Comparison of ENCODE assay signal across 24 cellular contexts in genomic region chr12:84186433-84186832, GRCh38.
"Had no signal": no experiment of that assay in that cellular context is flagged by ENCODE, and none has a peak within 500 bp of the region (broad histone marks: within the 10 kb centered on the region; RNA-seq: fewer than 3 reads in every experiment).

No MANE protein-coding gene starts in this region.

- H2AFZ ChIP-seq: hepatocyte had no signal

- H3K79me2 ChIP-seq: hepatocyte had no signal

- H3K9me3 ChIP-seq: ovary, prostate gland, uterus had no signal

- H3K4me2 ChIP-seq: hepatocyte had no signal

- ATAC-seq: natural killer cell; right cardiac atrium; sciatic nerve; stimulated activated effector memory CD8-positive, alpha-beta T cell treated with anti-CD3 and anti-CD28 coated beads, Interleukin-12 subunit alpha, Interleukin-12 subunit beta, amount 100 ng/mL, for 72 hours; stimulated activated naive CD8-positive, alpha-beta T cell treated with anti-CD3 and anti-CD28 coated beads, Interleukin-15, amount 100 ng/mL, for 72 hours had no signal

- H3K4me3 ChIP-seq: hepatocyte, left ventricle myocardium inferior, lung, ovary, prostate gland, skin epidermis, spleen, tibial nerve, uterus had no signal

- DNase-seq: islet precursor cell; left ventricle myocardium inferior; mesendoderm; naive B cell; natural killer cell; ovary; posterior cingulate gyrus; retina; right cardiac atrium; spleen; stimulated activated CD4-positive, alpha-beta T cell treated with anti-CD3 and anti-CD28 coated beads, Interleukin-4, amount 100 ng/mL, for 24 hours; stimulated activated naive CD4-positive, alpha-beta T cell; stimulated activated naive CD8-positive, alpha-beta T cell treated with anti-CD3 and anti-CD28 coated beads, Interleukin-15, amount 100 ng/mL, for 72 hours; substantia nigra; uterus had no signal

- H3K27ac Mint-ChIP-seq: mesothelial cell of epicardium; naive B cell; natural killer cell; stimulated activated effector memory CD8-positive, alpha-beta T cell treated with anti-CD3 and anti-CD28 coated beads, Interleukin-12 subunit alpha, Interleukin-12 subunit beta, amount 100 ng/mL, for 72 hours; stimulated activated naive CD8-positive, alpha-beta T cell treated with anti-CD3 and anti-CD28 coated beads, Interleukin-15, amount 100 ng/mL, for 72 hours; type B pancreatic cell had no signal

- H3K36me3 Mint-ChIP-seq: naive B cell; natural killer cell; stimulated activated effector memory CD8-positive, alpha-beta T cell treated with anti-CD3 and anti-CD28 coated beads, Interleukin-12 subunit alpha, Interleukin-12 subunit beta, amount 100 ng/mL, for 72 hours; type B pancreatic cell had no signal

- H3K4me3 Mint-ChIP-seq: mesothelial cell of epicardium; naive B cell; natural killer cell; stimulated activated effector memory CD8-positive, alpha-beta T cell treated with anti-CD3 and anti-CD28 coated beads, Interleukin-12 subunit alpha, Interleukin-12 subunit beta, amount 100 ng/mL, for 72 hours; stimulated activated naive CD8-positive, alpha-beta T cell treated with anti-CD3 and anti-CD28 coated beads, Interleukin-15, amount 100 ng/mL, for 72 hours; type B pancreatic cell had no signal

- H3K27me3 ChIP-seq: hepatocyte, ovary, spleen, tibial nerve, uterus had no signal

- H3K27me3 Mint-ChIP-seq: naive B cell; stimulated activated naive CD8-positive, alpha-beta T cell treated with anti-CD3 and anti-CD28 coated beads, Interleukin-15, amount 100 ng/mL, for 72 hours; type B pancreatic cell had no signal

- H3K4me1 ChIP-seq: left ventricle myocardium inferior, prostate gland, spleen, tibial nerve, uterus had no signal

- H3K4me1 Mint-ChIP-seq: naive B cell; natural killer cell; stimulated activated effector memory CD8-positive, alpha-beta T cell treated with anti-CD3 and anti-CD28 coated beads, Interleukin-12 subunit alpha, Interleukin-12 subunit beta, amount 100 ng/mL, for 72 hours; stimulated activated naive CD8-positive, alpha-beta T cell treated with anti-CD3 and anti-CD28 coated beads, Interleukin-15, amount 100 ng/mL, for 72 hours had no signal

- H3K27ac ChIP-seq: hepatocyte, left ventricle myocardium inferior, ovary, prostate gland, skin epidermis, spleen, tibial nerve, uterus had no signal

- H3K36me3 ChIP-seq: left ventricle myocardium inferior, ovary, prostate gland, spleen, tibial nerve, uterus had no signal
